ENCODE assay signal across 1 cellular context in genomic region chr3:190401943-190402342, GRCh38.
TF ChIP-seq lines count a peak whose summit lies in the region.

No MANE protein-coding gene starts in this region.

TF ChIP-seq in endothelial cell of umbilical vein, 7 proteins besides CTCF, POLR2A, EP300 and RAD21 (continued from another document):
- TF ChIP-seq MAX (IDR thresholded peaks at IDR 0.05; ENCODE audit: insufficient read depth, insufficient read length) (no peak), GATA2 (IDR thresholded peaks at IDR 0.05; ENCODE audit: insufficient read depth, insufficient read length, low read depth, low read length) (peak; percentile 65), JUN (IDR thresholded peaks at IDR 0.05; ENCODE audit: borderline replicate concordance, insufficient read depth, insufficient read length, low read depth) (peak; percentile 60), EZH2 (IDR thresholded peaks at IDR 0.05; ENCODE audit: borderline replicate concordance, low read depth, low read length, severe bottlenecking) (no peak), FOS (IDR thresholded peaks at IDR 0.05; ENCODE audit: borderline replicate concordance, insufficient read depth, low read length) (peak; percentile 58)
